8 cellular contexts compared by ENCODE assay signal in genomic region chr9:72476617-72477375, GRCh38. TPM values are rescaled to one million over a fixed set of nuclear protein-coding genes. Genes with fewer than 3 reads are reported as not detected.
DNase-seq lines count a peak whose midpoint lies in the region.

No MANE protein-coding gene starts in this region.

- H3K27ac ChIP-seq in epithelial cell of prostate: peak overlapping the region; percentile 89

- DNase-seq in HCEC 1CT (peak; percentile 74), T1000 (lab: John Stamatoyannopoulos, UW) (peak; percentile 30), epithelial cell of prostate (ENCODE audit: low read depth, low spot score) (peak; percentile 95), DMS79 (lab: John Stamatoyannopoulos, UW) (no peak), mesenteric fat pad (ENCODE audit: low spot score) (no peak), NCI-H146 treated with DMSO at 0.1 percent for 48 hours (lab: John Stamatoyannopoulos, UW; ENCODE audit: unreplicated experiment) (no peak), occipital lobe (lab: John Stamatoyannopoulos, UW) (no peak)
- peak; percentile 6 to 41 for DNase-seq in stimulated activated CD4-positive, alpha-beta T cell treated with anti-CD3 and anti-CD28 coated beads, Interleukin-4, amount 100 ng/mL, for 48 hours (ENCODE audit: low read depth in 2 of 2)

RNA-seq across cellular contexts. Expression of gene TMC1, which starts 44.6 kb away (rescaled TPM):
- total RNA-seq in mesenteric fat pad (0.48 TPM), occipital lobe (0.78 TPM)

Comparison
In these comparisons a context has a peak if more than half of its experiments do, and no peak if none do; other contexts are left out.
1. DNase-seq: peak in HCEC 1CT (single experiment), T1000 (single experiment), epithelial cell of prostate (single experiment) and stimulated activated CD4-positive, alpha-beta T cell treated with anti-CD3 and anti-CD28 coated beads, Interleukin-4, amount 100 ng/mL, for 48 hours (2 of 2); none in DMS79 (single experiment), mesenteric fat pad (single experiment), NCI-H146 treated with DMSO at 0.1 percent for 48 hours (single experiment) and occipital lobe (single experiment).